ENCODE assay signal across 16 cellular contexts in genomic region chr21:45497846-45498645, GRCh38.
"Had no signal": no experiment of that assay in that cellular context is flagged by ENCODE, and none has a peak within 500 bp of the region (broad histone marks: within the 10 kb centered on the region; RNA-seq: fewer than 3 reads in every experiment).

No MANE protein-coding gene starts in this region.

- H3K4me3 Mint-ChIP-seq: activated CD4-positive, alpha-beta T cell treated with anti-CD3 and anti-CD28 coated beads, Interleukin-2, amount 10 ng/mL, durations not matched to agents 24 days and 14 days; activated naive CD4-positive, alpha-beta T cell treated with anti-CD3 and anti-CD28 coated beads, Interleukin-2, amount 10 ng/mL, durations not matched to agents 7 days and 5 days; naive thymus-derived CD4-positive, alpha-beta T cell; stimulated activated memory B cell treated with anti-CD40 and anti-IgM and Interleukin-4, amounts not matched to agents 10 μg/mL and 1 μg/mL and 100 μg/mL, for 72 hours; WTC11 had no signal

- H3K4me1 ChIP-seq: SJSA1, tibial artery, vagina had no signal

- H3K27ac Mint-ChIP-seq: activated CD4-positive, alpha-beta T cell treated with anti-CD3 and anti-CD28 coated beads, Interleukin-2, amount 10 ng/mL, durations not matched to agents 24 days and 14 days; activated naive CD4-positive, alpha-beta T cell treated with anti-CD3 and anti-CD28 coated beads, Interleukin-2, amount 10 ng/mL, durations not matched to agents 7 days and 5 days; stimulated activated memory B cell treated with anti-CD40 and anti-IgM and Interleukin-4, amounts not matched to agents 10 μg/mL and 1 μg/mL and 100 μg/mL, for 72 hours; WTC11 had no signal

- H3K4me3 ChIP-seq: coronary artery, SJSA1, tibial artery, vagina had no signal

- H3K36me3 ChIP-seq: SJSA1 had no signal

- H3K4me1 Mint-ChIP-seq: activated naive CD4-positive, alpha-beta T cell treated with anti-CD3 and anti-CD28 coated beads, Interleukin-2, amount 10 ng/mL, durations not matched to agents 7 days and 5 days; stimulated activated memory B cell treated with anti-CD40 and anti-IgM and Interleukin-4, amounts not matched to agents 10 μg/mL and 1 μg/mL and 100 μg/mL, for 72 hours; WTC11 had no signal

- H3K36me3 Mint-ChIP-seq: activated naive CD4-positive, alpha-beta T cell treated with anti-CD3 and anti-CD28 coated beads, Interleukin-2, amount 10 ng/mL, durations not matched to agents 7 days and 5 days; stimulated activated memory B cell treated with anti-CD40 and anti-IgM and Interleukin-4, amounts not matched to agents 10 μg/mL and 1 μg/mL and 100 μg/mL, for 72 hours had no signal

- H3K27ac ChIP-seq: coronary artery, neutrophil, SJSA1, tibial artery, vagina had no signal

- ATAC-seq: naive thymus-derived CD4-positive, alpha-beta T cell; stimulated activated memory B cell treated with anti-CD40 and anti-IgM and Interleukin-4, amounts not matched to agents 10 μg/mL and 1 μg/mL and 100 μg/mL, for 72 hours; WTC11 had no signal

- H3K27me3 ChIP-seq: neutrophil, SJSA1, tibial artery, vagina had no signal

- H3K9me3 ChIP-seq: neutrophil, SJSA1, tibial artery, vagina had no signal

- DNase-seq: activated CD4-positive, alpha-beta T cell treated with anti-CD3 and anti-CD28 coated beads, Interleukin-2, amount 10 ng/mL, durations not matched to agents 24 days and 14 days; activated naive CD4-positive, alpha-beta T cell treated with anti-CD3 and anti-CD28 coated beads, Interleukin-2, amount 10 ng/mL, durations not matched to agents 7 days and 5 days; caudate nucleus; effector CD4-positive, alpha-beta T cell; foreskin fibroblast; kidney glomerular epithelial cell; mammary epithelial cell; stimulated activated CD4-positive, alpha-beta T cell treated with anti-CD3 and anti-CD28 coated beads, Interleukin-12 subunit alpha, Interleukin-12 subunit beta, amount 100 ng/mL, for 4 hours had no signal

- H3K27me3 Mint-ChIP-seq: activated CD4-positive, alpha-beta T cell treated with anti-CD3 and anti-CD28 coated beads, Interleukin-2, amount 10 ng/mL, durations not matched to agents 24 days and 14 days; activated naive CD4-positive, alpha-beta T cell treated with anti-CD3 and anti-CD28 coated beads, Interleukin-2, amount 10 ng/mL, durations not matched to agents 7 days and 5 days; naive thymus-derived CD4-positive, alpha-beta T cell had no signal
